In genomic region chr19:49559928-49560327, GRCh38 we compare ENCODE assay signal across 2 cellular contexts.
TF ChIP-seq lines count a peak whose summit lies in the region.

No MANE protein-coding gene starts in this region.

TF ChIP-seq in GM23338, 12 proteins besides CTCF, POLR2A, EP300 and RAD21:
- TF ChIP-seq POLR2AphosphoS5 (IDR thresholded peaks at IDR 0.05; ENCODE audit: low read depth), result no peak
- no peak for TF ChIP-seq NANOG (IDR thresholded peaks at IDR 0.05; ENCODE audit: borderline replicate concordance)
- no peak for TF ChIP-seq REST (IDR thresholded peaks at IDR 0.05; ENCODE audit: unreplicated experiment)
- no peak for TF ChIP-seq ETS1 (IDR thresholded peaks at IDR 0.05)
- TF ChIP-seq CREB1 (CRISPR knock-in tag; IDR thresholded peaks at IDR 0.05; ENCODE audit: low read depth), result no peak
- TF ChIP-seq JUNB (IDR thresholded peaks at IDR 0.05; ENCODE audit: unreplicated experiment), result no peak
- TF ChIP-seq ZNF462 (CRISPR knock-in tag; IDR thresholded peaks at IDR 0.05), result no peak
- no peak for TF ChIP-seq ZNF114 (CRISPR knock-in tag; IDR thresholded peaks at IDR 0.05)
- no peak for TF ChIP-seq STAT1 (IDR thresholded peaks at IDR 0.05; ENCODE audit: unreplicated experiment)
- no peak for TF ChIP-seq ZNF331 (CRISPR knock-in tag; IDR thresholded peaks at IDR 0.05; ENCODE audit: low read depth)
- no peak for TF ChIP-seq EZH2 (IDR thresholded peaks at IDR 0.05; ENCODE audit: low read depth, unreplicated experiment)
- no peak for TF ChIP-seq EZH2phosphoT487 (IDR thresholded peaks at IDR 0.05; ENCODE audit: unreplicated experiment)

TF ChIP-seq in H1, 55 proteins besides CTCF, POLR2A, EP300 and RAD21:
- TF ChIP-seq TCF12 (IDR thresholded peaks at IDR 0.05; ENCODE audit: low read depth, low read length) (no peak), ASH2L (IDR thresholded peaks at IDR 0.05; ENCODE audit: low read length) (no peak), ZNF274 (IDR thresholded peaks at IDR 0.05; ENCODE audit: borderline replicate concordance, extremely low read depth, low read length) (no peak), SUZ12 (IDR thresholded peaks at IDR 0.05; ENCODE audit: low read length) (no peak), PHF8 (conservative IDR thresholded peaks at IDR 0.05; ENCODE audit: low read depth, low read length) (no peak), SP2 (IDR thresholded peaks at IDR 0.05; ENCODE audit: low read length) (no peak), TAF1 (IDR thresholded peaks at IDR 0.05; ENCODE audit: low read depth, low read length) (no peak), EGR1 (IDR thresholded peaks at IDR 0.05; ENCODE audit: borderline replicate concordance, low read depth, low read length) (no peak), E2F6 (IDR thresholded peaks at IDR 0.05) (no peak), MAX (IDR thresholded peaks at IDR 0.05) (no peak), POU5F1 (IDR thresholded peaks at IDR 0.05; ENCODE audit: low read depth, low read length) (no peak)
